In the genomic region with DNA sequence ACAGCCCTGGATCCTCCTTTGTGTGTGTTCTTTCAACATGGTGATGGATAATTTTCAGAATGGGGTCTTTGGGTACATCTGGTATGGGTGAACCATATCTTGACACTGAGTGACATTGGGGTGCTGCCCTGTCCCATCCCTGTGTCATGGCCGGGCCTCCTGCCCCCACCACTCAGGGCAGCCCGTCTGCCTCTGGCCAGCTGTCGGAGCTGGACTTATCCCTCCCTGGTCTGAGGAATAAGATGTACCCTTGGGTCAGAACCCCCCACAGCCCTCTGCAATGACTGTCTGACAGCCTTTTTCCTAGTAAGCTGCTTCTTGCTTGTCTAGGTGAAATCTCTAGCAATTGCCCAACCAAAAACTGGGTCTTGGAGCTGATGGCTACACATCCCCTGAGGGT, we compare ENCODE assay signal across 25 cellular contexts.
"Had no signal": no experiment of that assay in that cellular context is flagged by ENCODE, and none has a peak within 500 bp of the region (broad histone marks: within the 10 kb centered on the region; RNA-seq: fewer than 3 reads in every experiment).

No MANE protein-coding gene starts in this region.

- H3K27me3 ChIP-seq: neutrophil, right atrium auricular region, suprapubic skin, tibial artery, uterus had no signal

- H3K9ac ChIP-seq: parathyroid adenoma had no signal

- H3K4me1 Mint-ChIP-seq: stimulated activated effector memory CD8-positive, alpha-beta T cell treated with anti-CD3 and anti-CD28 coated beads, Interleukin-12 subunit alpha, Interleukin-12 subunit beta, amount 100 ng/mL, for 72 hours had no signal

- H3K27ac ChIP-seq: lower lobe of right lung, neutrophil, parathyroid adenoma, right atrium auricular region, skin epidermis, suprapubic skin, thoracic aorta, tibial artery, uterus had no signal

- H3K36me3 Mint-ChIP-seq: naive thymus-derived CD8-positive, alpha-beta T cell; stimulated activated effector memory CD8-positive, alpha-beta T cell treated with anti-CD3 and anti-CD28 coated beads, Interleukin-12 subunit alpha, Interleukin-12 subunit beta, amount 100 ng/mL, for 72 hours had no signal

- H3K27me3 Mint-ChIP-seq: naive thymus-derived CD8-positive, alpha-beta T cell; progenitor cell of endocrine pancreas; stimulated activated naive CD8-positive, alpha-beta T cell treated with anti-CD3 and anti-CD28 coated beads, Interleukin-15, Interleukin-2, amounts not matched to agents 100 ng/mL and 50 ng/mL, for 24 hours had no signal

- H3K4me1 ChIP-seq: parathyroid adenoma, uterus had no signal

- H3K4me3 ChIP-seq: lower lobe of right lung, right atrium auricular region, skin epidermis, suprapubic skin, thoracic aorta, tibial artery, uterus had no signal

- ATAC-seq: left cardiac atrium; left lobe of liver; left ventricle myocardium superior; lower lobe of right lung; naive thymus-derived CD8-positive, alpha-beta T cell; stimulated activated effector memory CD8-positive, alpha-beta T cell treated with anti-CD3 and anti-CD28 coated beads, Interleukin-12 subunit alpha, Interleukin-12 subunit beta, amount 100 ng/mL, for 72 hours had no signal

- H2AFZ ChIP-seq: parathyroid adenoma had no signal

- H3K9me3 ChIP-seq: lower lobe of right lung, neutrophil, right atrium auricular region, suprapubic skin, thoracic aorta, tibial artery, uterus had no signal

- H3K36me3 ChIP-seq: lower lobe of right lung, neutrophil, right atrium auricular region, suprapubic skin, thoracic aorta, tibial artery, uterus had no signal

- DNase-seq: hippocampal formation; kidney glomerular epithelial cell; left ventricle myocardium superior; lower lobe of right lung; mammary epithelial cell; mesendoderm; naive thymus-derived CD8-positive, alpha-beta T cell; occipital lobe; stimulated activated CD4-positive, alpha-beta T cell treated with anti-CD3 and anti-CD28 coated beads, Interleukin-4, amount 100 ng/mL, for 24 hours; stimulated activated naive CD4-positive, alpha-beta T cell; tibial artery; uterus had no signal

- H3K27ac Mint-ChIP-seq: naive thymus-derived CD8-positive, alpha-beta T cell; nephron; progenitor cell of endocrine pancreas; stimulated activated effector memory CD8-positive, alpha-beta T cell treated with anti-CD3 and anti-CD28 coated beads, Interleukin-12 subunit alpha, Interleukin-12 subunit beta, amount 100 ng/mL, for 72 hours; stimulated activated naive CD8-positive, alpha-beta T cell treated with anti-CD3 and anti-CD28 coated beads, Interleukin-15, Interleukin-2, amounts not matched to agents 100 ng/mL and 50 ng/mL, for 24 hours had no signal

- H3K9me3 Mint-ChIP-seq: naive thymus-derived CD8-positive, alpha-beta T cell; nephron; neural crest cell; stimulated activated effector memory CD8-positive, alpha-beta T cell treated with anti-CD3 and anti-CD28 coated beads, Interleukin-12 subunit alpha, Interleukin-12 subunit beta, amount 100 ng/mL, for 72 hours; stimulated activated naive CD8-positive, alpha-beta T cell treated with anti-CD3 and anti-CD28 coated beads, Interleukin-15, Interleukin-2, amounts not matched to agents 100 ng/mL and 50 ng/mL, for 24 hours had no signal

- H3K4me3 Mint-ChIP-seq: naive thymus-derived CD8-positive, alpha-beta T cell; nephron; neural crest cell; stimulated activated effector memory CD8-positive, alpha-beta T cell treated with anti-CD3 and anti-CD28 coated beads, Interleukin-12 subunit alpha, Interleukin-12 subunit beta, amount 100 ng/mL, for 72 hours; stimulated activated naive CD8-positive, alpha-beta T cell treated with anti-CD3 and anti-CD28 coated beads, Interleukin-15, Interleukin-2, amounts not matched to agents 100 ng/mL and 50 ng/mL, for 24 hours had no signal
